7 cellular contexts compared by ENCODE assay signal in genomic region chr3:54085936-54086335, GRCh38. TPM values are rescaled to one million over a fixed set of nuclear protein-coding genes. Genes with fewer than 3 reads are reported as not detected.
"Had no signal": no experiment of that assay in that cellular context is flagged by ENCODE, and none has a peak within 500 bp of the region (broad histone marks: within the 10 kb centered on the region; RNA-seq: fewer than 3 reads in every experiment).

No MANE protein-coding gene starts in this region.

- H3K36me3 Mint-ChIP-seq: IgD-negative memory B cell had no signal

- ATAC-seq: HepG2, K562 had no signal

- H3K27ac Mint-ChIP-seq: IgD-negative memory B cell had no signal

- DNase-seq: IMR-90, KBM-7 had no signal

- H3K4me3 ChIP-seq: K562 had no signal

- H3K4me3 Mint-ChIP-seq: IgD-negative memory B cell had no signal

- H3K27ac ChIP-seq: HL-60 had no signal

RNA-seq across cellular contexts. Expression of gene CACNA2D3, which starts 36.4 kb away (rescaled TPM):
- total RNA-seq: HepG2, HT-29, K562 had no signal
